Comparison of ENCODE assay signal across 1 cellular context in the genomic region with DNA sequence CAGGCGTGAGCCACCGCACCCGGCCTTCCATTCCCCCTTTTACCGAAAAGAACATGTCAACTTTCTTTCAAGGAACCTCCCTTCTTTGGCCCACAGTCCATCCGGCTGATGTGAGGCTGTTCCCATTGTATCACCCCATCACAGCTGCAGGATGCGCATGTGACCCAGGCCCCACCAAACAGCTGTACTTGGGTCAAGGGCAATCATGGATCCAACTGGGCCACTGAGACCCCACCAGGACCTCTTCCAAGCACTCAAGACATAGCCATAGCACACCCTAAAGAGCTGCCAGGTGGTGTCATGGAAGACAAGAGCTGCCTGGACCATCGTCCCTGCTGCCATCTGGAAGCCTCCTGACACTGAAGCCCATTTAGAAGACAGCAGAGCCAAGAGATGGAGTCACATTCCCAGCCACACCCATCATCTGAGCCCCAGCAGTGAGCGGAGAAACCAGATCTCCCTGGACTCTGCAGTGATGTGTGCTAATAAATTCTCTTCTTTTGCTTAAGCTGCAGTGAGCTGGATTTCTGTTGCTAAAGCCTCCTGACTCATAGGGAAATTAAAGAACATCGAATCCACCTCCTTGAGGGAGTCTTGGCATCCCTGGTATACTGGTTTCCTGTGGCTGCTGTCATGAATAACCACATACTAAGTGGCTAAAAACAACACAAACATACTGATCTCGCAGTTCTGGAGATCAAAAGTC.
TF ChIP-seq lines count a peak whose summit lies in the region.

No MANE protein-coding gene starts in this region.

TF ChIP-seq in WTC11, 78 proteins besides CTCF, POLR2A, EP300 and RAD21 (continued from another document):
- TF ChIP-seq PRRX2 (CRISPR knock-in tag; IDR thresholded peaks at IDR 0.05) (no peak), TCF7 (CRISPR knock-in tag; IDR thresholded peaks at IDR 0.05; ENCODE audit: low read depth) (no peak), ZNF263 (CRISPR knock-in tag; IDR thresholded peaks at IDR 0.05; ENCODE audit: low read depth) (no peak)
TF ChIP-seq in WTC11: peak in this region for 0.
